Comparison of ENCODE assay signal across 1 cellular context in the genomic region with DNA sequence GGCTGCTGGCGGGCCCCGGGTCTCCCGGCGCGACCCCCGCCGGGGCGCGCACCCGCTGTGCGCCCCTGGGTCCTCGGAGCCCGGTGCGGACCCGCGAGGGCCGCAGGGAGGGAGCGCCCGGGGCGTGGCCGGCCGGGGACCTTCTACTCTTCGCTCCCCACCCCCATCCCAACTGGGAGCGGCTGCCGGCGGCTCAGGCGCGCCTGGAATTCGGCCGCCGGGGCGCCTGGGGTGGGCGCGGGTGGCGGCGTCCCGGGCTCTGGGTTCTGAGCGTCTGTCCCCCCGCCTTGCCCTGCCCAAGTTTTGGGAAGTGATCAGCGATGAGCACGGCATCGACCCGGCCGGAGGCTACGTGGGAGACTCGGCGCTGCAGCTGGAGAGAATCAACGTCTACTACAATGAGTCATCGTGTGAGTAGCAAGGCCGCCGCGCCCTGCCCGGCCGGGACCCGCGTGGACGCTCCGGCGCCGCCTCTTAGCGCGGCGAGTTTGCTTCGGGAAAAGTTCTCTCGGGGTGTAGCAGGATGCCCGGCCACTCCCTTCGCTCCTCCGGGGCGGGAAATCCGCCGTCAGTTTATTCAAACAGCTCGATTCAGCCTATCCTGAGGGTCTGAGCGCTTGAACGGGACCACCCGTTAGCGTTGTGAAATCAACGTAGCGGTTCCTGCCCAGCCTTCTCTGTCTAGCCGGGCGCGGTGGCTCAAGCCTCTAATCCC.
TF ChIP-seq lines count a peak whose summit lies in the region.

No MANE protein-coding gene starts in this region.

TF ChIP-seq in K562, 482 proteins besides CTCF, POLR2A, EP300 and RAD21 (continued from another document and continues in another):
- TF ChIP-seq USF1 (CRISPR knock-in tag; IDR thresholded peaks at IDR 0.05) (no peak), SMAD4 (CRISPR knock-in tag; conservative IDR thresholded peaks at IDR 0.05) (peak; percentile 81), MTA3 (IDR thresholded peaks at IDR 0.05; ENCODE audit: borderline replicate concordance) (peak; percentile 69; the same call in 1 of the 2 replicates), KDM2B (CRISPR knock-in tag; IDR thresholded peaks at IDR 0.05) (no peak), ZBTB34 (CRISPR knock-in tag; IDR thresholded peaks at IDR 0.05) (no peak), CXXC5 (CRISPR knock-in tag; IDR thresholded peaks at IDR 0.05) (peak; percentile 91), TCF7L2 (IDR thresholded peaks at IDR 0.05; ENCODE audit: low read depth, low read length) (no peak), HOMEZ (CRISPR knock-in tag; IDR thresholded peaks at IDR 0.05) (no peak), TAF1 (IDR thresholded peaks at IDR 0.05; ENCODE audit: control insufficient read depth, extremely low read depth, insufficient read depth, low read length, severe bottlenecking) (peak; percentile 43), ZNF224 (CRISPR knock-in tag; IDR thresholded peaks at IDR 0.05) (no peak), MAFF (IDR thresholded peaks at IDR 0.05; ENCODE audit: low read length) (no peak), ZNF23 (CRISPR knock-in tag; IDR thresholded peaks at IDR 0.05) (no peak), MECOM (CRISPR knock-in tag; IDR thresholded peaks at IDR 0.05) (no peak), ZNF431 (CRISPR knock-in tag; IDR thresholded peaks at IDR 0.05) (no peak), ADNP (tag; IDR thresholded peaks at IDR 0.05) (no peak), FUS (optimal IDR thresholded peaks at IDR 0.05; ENCODE audit: low read depth, low read length) (peak; percentile 84), STAT5B (CRISPR knock-in tag; IDR thresholded peaks at IDR 0.05) (no peak), ZNF764 (CRISPR knock-in tag; IDR thresholded peaks at IDR 0.05; ENCODE audit: low read depth) (no peak), ZBED1 (IDR thresholded peaks at IDR 0.05) (no peak), CEBPB (tag; IDR thresholded peaks at IDR 0.05) (peak; percentile 73), ZNF217 (CRISPR knock-in tag; IDR thresholded peaks at IDR 0.05) (no peak), HNRNPK (IDR thresholded peaks at IDR 0.05; ENCODE audit: low read depth, low read length, poor library complexity, severe bottlenecking) (no peak), CBX1 (IDR thresholded peaks at IDR 0.05; ENCODE audit: low read depth) (no peak), ID3 (CRISPR knock-in tag; IDR thresholded peaks at IDR 0.05) (no peak), ID3 (tag; IDR thresholded peaks at IDR 0.05) (peak; percentile 67; the same call in 1 of the 2 replicates), SREBF2 (CRISPR knock-in tag; IDR thresholded peaks at IDR 0.05) (no peak), SIN3A (IDR thresholded peaks at IDR 0.05; ENCODE audit: borderline replicate concordance in 2 of 2, control insufficient read depth in 1 of 2, low read depth in 2 of 2, low read length in 2 of 2) (peak in 1 of 2 experiments; percentile 73; a peak in 1 of 4 replicates), ZNF12 (CRISPR knock-in tag; IDR thresholded peaks at IDR 0.05) (no peak), CREB1 (IDR thresholded peaks at IDR 0.05) (no peak; the same call in 1 of the 2 replicates), CREB1 (CRISPR knock-in tag; IDR thresholded peaks at IDR 0.05) (no peak), ETS2 (tag; IDR thresholded peaks at IDR 0.05; ENCODE audit: borderline replicate concordance, poor library complexity, severe bottlenecking) (no peak), HNRNPLL (IDR thresholded peaks at IDR 0.05; ENCODE audit: low read depth, low read length, poor library complexity, severe bottlenecking) (no peak), SREBF1 (IDR thresholded peaks at IDR 0.05; ENCODE audit: borderline replicate concordance, low read depth, low read length) (no peak), POLR2AphosphoS5 (IDR thresholded peaks at IDR 0.05; ENCODE audit: control insufficient read depth, insufficient read depth, low read depth, low read length) (0 out of 2 replicates have a peak, but pooled peaks have one; percentile 32), ESRRB (CRISPR knock-in tag; IDR thresholded peaks at IDR 0.05; ENCODE audit: borderline replicate concordance) (no peak), ZNF699 (CRISPR knock-in tag; IDR thresholded peaks at IDR 0.05; ENCODE audit: insufficient replicate concordance) (no peak), SAFB (IDR thresholded peaks at IDR 0.05; ENCODE audit: borderline replicate concordance, low read depth, low read length) (peak; percentile 85), ZNF184 (CRISPR knock-in tag; IDR thresholded peaks at IDR 0.05) (no peak), NBN (IDR thresholded peaks at IDR 0.05; ENCODE audit: low read depth) (no peak), HMG20B (CRISPR knock-in tag; IDR thresholded peaks at IDR 0.05) (no peak), DPF2 (IDR thresholded peaks at IDR 0.05) (peak; percentile 69), CBFA2T2 (conservative IDR thresholded peaks at IDR 0.05) (0 out of 2 replicates have a peak, but pooled peaks have one; percentile 9), FOXK2 (conservative IDR thresholded peaks at IDR 0.05 in 1 of 2, IDR thresholded peaks at IDR 0.05 in 1 of 2; ENCODE audit: low read depth in 2 of 2) (no peak), ZKSCAN3 (CRISPR knock-in tag; IDR thresholded peaks at IDR 0.05) (no peak), CBX5 (IDR thresholded peaks at IDR 0.05; ENCODE audit: borderline replicate concordance, low read depth) (no peak), ZNF41 (CRISPR knock-in tag; conservative IDR thresholded peaks at IDR 0.05) (no peak), SMARCC2 (IDR thresholded peaks at IDR 0.05; ENCODE audit: low read depth) (no peak), GTF2F1 (IDR thresholded peaks at IDR 0.05; ENCODE audit: low read depth, low read length) (no peak), ELF4 (CRISPR knock-in tag; IDR thresholded peaks at IDR 0.05) (no peak), HDAC8 (tag; IDR thresholded peaks at IDR 0.05) (0 out of 2 replicates have a peak, but pooled peaks have one; percentile 31), ZNF274 (IDR thresholded peaks at IDR 0.05; ENCODE audit: borderline replicate concordance, low read depth, low read length) (no peak)
- TF ChIP-seq, protein P1, sequence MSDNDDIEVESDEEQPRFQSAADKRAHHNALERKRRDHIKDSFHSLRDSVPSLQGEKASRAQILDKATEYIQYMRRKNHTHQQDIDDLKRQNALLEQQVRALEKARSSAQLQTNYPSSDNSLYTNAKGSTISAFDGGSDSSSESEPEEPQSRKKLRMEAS (CRISPR knock-in tag; IDR thresholded peaks at IDR 0.05) = peak; percentile 81
- TF ChIP-seq, protein P2, sequence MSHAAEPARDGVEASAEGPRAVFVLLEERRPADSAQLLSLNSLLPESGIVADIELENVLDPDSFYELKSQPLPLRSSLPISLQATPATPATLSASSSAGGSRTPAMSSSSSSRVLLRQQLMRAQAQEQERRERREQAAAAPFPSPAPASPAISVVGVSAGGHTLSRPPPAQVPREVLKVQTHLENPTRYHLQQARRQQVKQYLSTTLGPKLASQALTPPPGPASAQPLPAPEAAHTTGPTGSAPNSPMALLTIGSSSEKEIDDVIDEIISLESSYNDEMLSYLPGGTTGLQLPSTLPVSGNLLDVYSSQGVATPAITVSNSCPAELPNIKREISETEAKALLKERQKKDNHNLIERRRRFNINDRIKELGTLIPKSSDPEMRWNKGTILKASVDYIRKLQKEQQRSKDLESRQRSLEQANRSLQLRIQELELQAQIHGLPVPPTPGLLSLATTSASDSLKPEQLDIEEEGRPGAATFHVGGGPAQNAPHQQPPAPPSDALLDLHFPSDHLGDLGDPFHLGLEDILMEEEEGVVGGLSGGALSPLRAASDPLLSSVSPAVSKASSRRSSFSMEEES (CRISPR knock-in tag; IDR thresholded peaks at IDR 0.05) = no peak
- TF ChIP-seq, protein P3, sequence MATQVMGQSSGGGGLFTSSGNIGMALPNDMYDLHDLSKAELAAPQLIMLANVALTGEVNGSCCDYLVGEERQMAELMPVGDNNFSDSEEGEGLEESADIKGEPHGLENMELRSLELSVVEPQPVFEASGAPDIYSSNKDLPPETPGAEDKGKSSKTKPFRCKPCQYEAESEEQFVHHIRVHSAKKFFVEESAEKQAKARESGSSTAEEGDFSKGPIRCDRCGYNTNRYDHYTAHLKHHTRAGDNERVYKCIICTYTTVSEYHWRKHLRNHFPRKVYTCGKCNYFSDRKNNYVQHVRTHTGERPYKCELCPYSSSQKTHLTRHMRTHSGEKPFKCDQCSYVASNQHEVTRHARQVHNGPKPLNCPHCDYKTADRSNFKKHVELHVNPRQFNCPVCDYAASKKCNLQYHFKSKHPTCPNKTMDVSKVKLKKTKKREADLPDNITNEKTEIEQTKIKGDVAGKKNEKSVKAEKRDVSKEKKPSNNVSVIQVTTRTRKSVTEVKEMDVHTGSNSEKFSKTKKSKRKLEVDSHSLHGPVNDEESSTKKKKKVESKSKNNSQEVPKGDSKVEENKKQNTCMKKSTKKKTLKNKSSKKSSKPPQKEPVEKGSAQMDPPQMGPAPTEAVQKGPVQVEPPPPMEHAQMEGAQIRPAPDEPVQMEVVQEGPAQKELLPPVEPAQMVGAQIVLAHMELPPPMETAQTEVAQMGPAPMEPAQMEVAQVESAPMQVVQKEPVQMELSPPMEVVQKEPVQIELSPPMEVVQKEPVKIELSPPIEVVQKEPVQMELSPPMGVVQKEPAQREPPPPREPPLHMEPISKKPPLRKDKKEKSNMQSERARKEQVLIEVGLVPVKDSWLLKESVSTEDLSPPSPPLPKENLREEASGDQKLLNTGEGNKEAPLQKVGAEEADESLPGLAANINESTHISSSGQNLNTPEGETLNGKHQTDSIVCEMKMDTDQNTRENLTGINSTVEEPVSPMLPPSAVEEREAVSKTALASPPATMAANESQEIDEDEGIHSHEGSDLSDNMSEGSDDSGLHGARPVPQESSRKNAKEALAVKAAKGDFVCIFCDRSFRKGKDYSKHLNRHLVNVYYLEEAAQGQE (CRISPR knock-in tag; IDR thresholded peaks at IDR 0.05; ENCODE audit: low read depth) = no peak
- TF ChIP-seq, protein P4, sequence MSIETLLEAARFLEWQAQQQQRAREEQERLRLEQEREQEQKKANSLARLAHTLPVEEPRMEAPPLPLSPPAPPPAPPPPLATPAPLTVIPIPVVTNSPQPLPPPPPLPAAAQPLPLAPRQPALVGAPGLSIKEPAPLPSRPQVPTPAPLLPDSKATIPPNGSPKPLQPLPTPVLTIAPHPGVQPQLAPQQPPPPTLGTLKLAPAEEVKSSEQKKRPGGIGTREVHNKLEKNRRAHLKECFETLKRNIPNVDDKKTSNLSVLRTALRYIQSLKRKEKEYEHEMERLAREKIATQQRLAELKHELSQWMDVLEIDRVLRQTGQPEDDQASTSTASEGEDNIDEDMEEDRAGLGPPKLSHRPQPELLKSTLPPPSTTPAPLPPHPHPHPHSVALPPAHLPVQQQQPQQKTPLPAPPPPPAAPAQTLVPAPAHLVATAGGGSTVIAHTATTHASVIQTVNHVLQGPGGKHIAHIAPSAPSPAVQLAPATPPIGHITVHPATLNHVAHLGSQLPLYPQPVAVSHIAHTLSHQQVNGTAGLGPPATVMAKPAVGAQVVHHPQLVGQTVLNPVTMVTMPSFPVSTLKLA (conservative IDR thresholded peaks at IDR 0.05) = peak; percentile 66 to 84
- TF ChIP-seq, protein P5, sequence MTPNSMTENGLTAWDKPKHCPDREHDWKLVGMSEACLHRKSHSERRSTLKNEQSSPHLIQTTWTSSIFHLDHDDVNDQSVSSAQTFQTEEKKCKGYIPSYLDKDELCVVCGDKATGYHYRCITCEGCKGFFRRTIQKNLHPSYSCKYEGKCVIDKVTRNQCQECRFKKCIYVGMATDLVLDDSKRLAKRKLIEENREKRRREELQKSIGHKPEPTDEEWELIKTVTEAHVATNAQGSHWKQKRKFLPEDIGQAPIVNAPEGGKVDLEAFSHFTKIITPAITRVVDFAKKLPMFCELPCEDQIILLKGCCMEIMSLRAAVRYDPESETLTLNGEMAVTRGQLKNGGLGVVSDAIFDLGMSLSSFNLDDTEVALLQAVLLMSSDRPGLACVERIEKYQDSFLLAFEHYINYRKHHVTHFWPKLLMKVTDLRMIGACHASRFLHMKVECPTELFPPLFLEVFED (CRISPR knock-in tag; conservative IDR thresholded peaks at IDR 0.05) = no peak
- TF ChIP-seq, protein P6, sequence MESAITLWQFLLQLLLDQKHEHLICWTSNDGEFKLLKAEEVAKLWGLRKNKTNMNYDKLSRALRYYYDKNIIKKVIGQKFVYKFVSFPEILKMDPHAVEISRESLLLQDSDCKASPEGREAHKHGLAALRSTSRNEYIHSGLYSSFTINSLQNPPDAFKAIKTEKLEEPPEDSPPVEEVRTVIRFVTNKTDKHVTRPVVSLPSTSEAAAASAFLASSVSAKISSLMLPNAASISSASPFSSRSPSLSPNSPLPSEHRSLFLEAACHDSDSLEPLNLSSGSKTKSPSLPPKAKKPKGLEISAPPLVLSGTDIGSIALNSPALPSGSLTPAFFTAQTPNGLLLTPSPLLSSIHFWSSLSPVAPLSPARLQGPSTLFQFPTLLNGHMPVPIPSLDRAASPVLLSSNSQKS (CRISPR knock-in tag; IDR thresholded peaks at IDR 0.05) = no peak
